21 cellular contexts compared by ENCODE assay signal in genomic region chr13:106629068-106629712, GRCh38.
A peak's percentile ranks its signal among the peaks of the same experiment; 100 is the strongest.
DNase-seq lines count a peak whose midpoint lies in the region; ATAC-seq, FAIRE-seq and TF ChIP-seq lines count a peak whose summit lies in the region.
"Had no signal": no experiment of that assay in that cellular context is flagged by ENCODE, and none has a peak within 500 bp of the region (broad histone marks: within the 10 kb centered on the region; RNA-seq: fewer than 3 reads in every experiment).

No MANE protein-coding gene starts in this region.

- peaks cover 12 to 30% (median 21%) of the 10 kb centered on the region in 10 experiments for H3K4me1 ChIP-seq in BLaER1 treated with 17β-estradiol and CSF1 and Interleukin-3, amounts not matched to agents 10 nM and 100 nM
- H3K4me1 ChIP-seq in SJSA1 (replicated peaks) (peaks cover 36% of the 10 kb centered on the region), right lobe of liver (peaks cover 0 to 23% (median 2%) of the 10 kb centered on the region in 4 donors)

- no peaks in the 10 kb centered on the region for H3K36me3 ChIP-seq in BLaER1 treated with 17β-estradiol and CSF1 and Interleukin-3, amounts not matched to agents 10 nM and 100 nM
- H3K36me3 ChIP-seq in SJSA1 (no peaks in the 10 kb centered on the region), right lobe of liver (no peaks in the 10 kb centered on the region)

- ATAC-seq in right lobe of liver (peak; percentile 68 to 80 (median 76)), HG03139 (IDR thresholded peaks at IDR 0.05; ENCODE audit: unreplicated experiment) (no peak), HG03045 (IDR thresholded peaks at IDR 0.05; ENCODE audit: unreplicated experiment) (no peak), T-helper 17 cell (no peak), HG02571 (IDR thresholded peaks at IDR 0.05; ENCODE audit: unreplicated experiment) (no peak)
- ATAC-seq: GM23338, HCT116 had no signal

- H3K27ac ChIP-seq in BLaER1 treated with 17β-estradiol and CSF1 and Interleukin-3, amounts not matched to agents 10 nM and 100 nM = no peak overlapping the region
- H3K27ac ChIP-seq in SJSA1 (0 out of 2 replicates have a peak overlapping the region, but pooled peaks have one; percentile 1), right lobe of liver (peak overlapping the region in 1 of 3 donors; percentile 52)

- no peak overlapping the region for H3K9ac ChIP-seq in BLaER1 treated with 17β-estradiol and CSF1 and Interleukin-3, amounts not matched to agents 10 nM and 100 nM

- TF ChIP-seq CTCF in right lobe of liver (IDR thresholded peaks at IDR 0.05) = no peak

- H3K4me2 ChIP-seq in BLaER1 treated with 17β-estradiol and CSF1 and Interleukin-3, amounts not matched to agents 10 nM and 100 nM = peak overlapping the region in 7 of 11 experiments; percentile 4 to 69 (median 55); a peak in 5 of 22 replicates
- H3K4me2 ChIP-seq: GM23338 had no signal

- intact Hi-C loops in right lobe of liver (cut with DNase I) = no loop called here

- H3K4me3 Mint-ChIP-seq in T-helper 17 cell = no peak overlapping the region
- H3K4me3 Mint-ChIP-seq: CD14-positive monocyte; CD4-positive, alpha-beta T cell; CD8-positive, alpha-beta memory T cell; GM23338; H9 had no signal

- H3K36me3 Mint-ChIP-seq in T-helper 17 cell (ENCODE audit: low read depth) = peaks cover 4% of the 10 kb centered on the region
- H3K36me3 Mint-ChIP-seq: CD14-positive monocyte; CD8-positive, alpha-beta memory T cell had no signal

- H3K4me3 ChIP-seq in BLaER1 treated with 17β-estradiol and CSF1 and Interleukin-3, amounts not matched to agents 10 nM and 100 nM = no peak overlapping the region
- H3K4me3 ChIP-seq in SJSA1 = no peak overlapping the region
- H3K4me3 ChIP-seq in right lobe of liver = peak overlapping the region in 1 of 3 donors; percentile 19
- H3K4me3 ChIP-seq: GM23338 had no signal

- no peak overlapping the region for H3K27ac Mint-ChIP-seq in T-helper 17 cell
- H3K27ac Mint-ChIP-seq: CD14-positive monocyte; CD4-positive, alpha-beta T cell; CD8-positive, alpha-beta memory T cell; GM23338; H9 had no signal

- no peaks in the 10 kb centered on the region for H3K27me3 ChIP-seq in BLaER1 treated with 17β-estradiol and CSF1 and Interleukin-3, amounts not matched to agents 10 nM and 100 nM
- H3K27me3 ChIP-seq in SJSA1 (replicated peaks) (no peaks in the 10 kb centered on the region), right lobe of liver (no peaks in the 10 kb centered on the region)

- H3K4me1 Mint-ChIP-seq in T-helper 17 cell = peaks cover 2% of the 10 kb centered on the region
- H3K4me1 Mint-ChIP-seq: CD14-positive monocyte; CD8-positive, alpha-beta memory T cell; GM23338; H9 had no signal

- H3K9me3 ChIP-seq in BLaER1 treated with 17β-estradiol and CSF1 and Interleukin-3, amounts not matched to agents 10 nM and 100 nM (replicated peaks in 1 of 11) = peaks cover 6 to 27% (median 22%) of the 10 kb centered on the region in 11 experiments; a peak in 21 of 22 replicates
- H3K9me3 ChIP-seq in SJSA1 (replicated peaks) (no peaks in the 10 kb centered on the region), right lobe of liver (no peaks in the 10 kb centered on the region), T-helper 17 cell (ENCODE audit: control insufficient read depth, low read length, poor library complexity, severe bottlenecking) (no peaks in the 10 kb centered on the region)

- FAIRE-seq in endometrium (lab: Jason Lieb, UNC) = peak; percentile 61
- FAIRE-seq: D721Med, GM12891, GM18507 had no signal

- no peaks in the 10 kb centered on the region for H4K20me1 ChIP-seq in BLaER1 treated with 17β-estradiol and CSF1 and Interleukin-3, amounts not matched to agents 10 nM and 100 nM

- H3K27me3 Mint-ChIP-seq in T-helper 17 cell = peaks cover 84% of the 10 kb centered on the region

- no peak for DNase-seq in SJSA1 (ENCODE audit: low read depth in 1 of 2, low spot score in 2 of 2)
- DNase-seq in right lobe of liver = no peak
- no peak for DNase-seq in T-helper 17 cell
- DNase-seq: CD4-positive, alpha-beta T cell; CD8-positive, alpha-beta memory T cell; DMS 273 treated with DMSO at 0.1 percent for 48 hours; DMS53; DMS79 treated with DMSO at 0.1 percent for 48 hours; GF-D8; H9 had no signal

- TF ChIP-seq POLR2A in right lobe of liver (IDR thresholded peaks at IDR 0.05) = no peak

- WGBS in right lobe of liver (ENCODE audit: insufficient coverage, low coverage, low lambda C conversion rate, missing lambda C conversion rate) = 44% methylated on average over 2 of the region's 2 CpGs

Comparison
In these comparisons a context has a peak if more than half of its experiments do, and no peak if none do; other contexts are left out.
1. ATAC-seq: peak in right lobe of liver (4 of 4); none in HG03139 (single experiment), HG03045 (single experiment), T-helper 17 cell (single experiment) and HG02571 (single experiment).